In genomic region chr19:57830071-57830602, GRCh38 we compare ENCODE assay signal across 8 cellular contexts. TPM values are rescaled to one million over a fixed set of nuclear protein-coding genes. Genes with fewer than 3 reads are reported as not detected.
DNase-seq lines count a peak whose midpoint lies in the region; ATAC-seq and TF ChIP-seq lines count a peak whose summit lies in the region.

Gene ZNF587B (plus strand): TSS chr19:57830299. CDS start chr19:57830529, 230 bp downstream.

- H3K9ac ChIP-seq in endodermal cell (ENCODE audit: extremely low read depth, low read length, poor library complexity, severe bottlenecking): peak within 1 kb of the TSS; percentile 92

- H3K9me3 ChIP-seq in endodermal cell (ENCODE audit: control insufficient read depth, low read length) (peaks cover 9% of the 10 kb centered on the region), right lobe of liver (no peaks in the 10 kb centered on the region)

- H3K27ac Mint-ChIP-seq in activated CD4-positive, alpha-beta T cell treated with anti-CD3 and anti-CD28 coated beads, Interleukin-2, amount 10 ng/mL, durations not matched to agents 7 days and 5 days: no peak within 1 kb of the TSS
- H3K27ac Mint-ChIP-seq in endodermal cell: peak within 1 kb of the TSS; percentile 99

- intact Hi-C loops in right lobe of liver (cut with DNase I): no loop called here

- peak; percentile 61 for TF ChIP-seq CTCF in endodermal cell (conservative IDR thresholded peaks at IDR 0.05)
- peak; percentile 25 to 61 (median 34) for TF ChIP-seq CTCF in right lobe of liver (IDR thresholded peaks at IDR 0.05)

- peak within 1 kb of the TSS; percentile 93 for H3K27ac ChIP-seq in endodermal cell (ENCODE audit: low read depth, low read length)
- peak within 1 kb of the TSS; percentile 41 to 51 (median 46) for H3K27ac ChIP-seq in right lobe of liver

- peaks cover 32% of the 10 kb centered on the region for H3K36me3 ChIP-seq in endodermal cell (ENCODE audit: control insufficient read depth, insufficient read depth, low read length)
- no peaks in the 10 kb centered on the region for H3K36me3 ChIP-seq in right lobe of liver

- H3K4me3 Mint-ChIP-seq in activated CD4-positive, alpha-beta T cell treated with anti-CD3 and anti-CD28 coated beads, Interleukin-2, amount 10 ng/mL, durations not matched to agents 7 days and 5 days: no peak within 1 kb of the TSS
- H3K4me3 Mint-ChIP-seq in endodermal cell: peak within 1 kb of the TSS; percentile 86

- POLR2A ChIA-PET in activated CD4-positive, alpha-beta T cell treated with anti-CD3 and anti-CD28 coated beads, Interleukin-2, amount 10 ng/mL, durations not matched to agents 7 days and 5 days (lab: Charles Lee): no interaction called here

- no peaks in the 10 kb centered on the region for H3K9me3 Mint-ChIP-seq in activated CD4-positive, alpha-beta T cell treated with anti-CD3 and anti-CD28 coated beads, Interleukin-2, amount 10 ng/mL, durations not matched to agents 7 days and 5 days
- peaks cover 5% of the 10 kb centered on the region for H3K9me3 Mint-ChIP-seq in endodermal cell

- H3K4me3 ChIP-seq in endodermal cell (ENCODE audit: low read length) (peak within 1 kb of the TSS; percentile 81), right lobe of liver (peak within 1 kb of the TSS; percentile 36 to 62 (median 51))

- DNase-seq in activated T-cell treated with anti-CD3 and anti-CD28 coated beads for 1 hour (ENCODE audit: low read depth): peak; percentile 19
- no peak for DNase-seq in activated T-cell treated with anti-CD3 and anti-CD28 coated beads for 4 hours
- peak; percentile 18 for DNase-seq in activated CD4-positive, alpha-beta T cell treated with anti-CD3 and anti-CD28 coated beads, Interleukin-2, amount 10 ng/mL, durations not matched to agents 7 days and 5 days
- DNase-seq in endodermal cell: peak; percentile 97
- peak; percentile 44 to 72 (median 71) for DNase-seq in right lobe of liver
- DNase-seq in stimulated activated CD4-positive, alpha-beta T cell treated with anti-CD3 and anti-CD28 coated beads, Interleukin-2, amount 100 ng/mL, for 48 hours: peak; percentile 20 to 43
- DNase-seq in NCI-H1436 treated with DMSO at 0.1 percent for 48 hours (lab: John Stamatoyannopoulos, UW): no peak

- H3K27me3 ChIP-seq in endodermal cell (ENCODE audit: control insufficient read depth, insufficient read depth, low read length, poor library complexity, severe bottlenecking) (no peaks in the 10 kb centered on the region), right lobe of liver (no peaks in the 10 kb centered on the region)

- TF ChIP-seq POLR2A in right lobe of liver (IDR thresholded peaks at IDR 0.05): no peak

- peaks cover 54% of the 10 kb centered on the region for H3K36me3 Mint-ChIP-seq in activated CD4-positive, alpha-beta T cell treated with anti-CD3 and anti-CD28 coated beads, Interleukin-2, amount 10 ng/mL, durations not matched to agents 7 days and 5 days (ENCODE audit: low read depth)
- peaks cover 44% of the 10 kb centered on the region for H3K36me3 Mint-ChIP-seq in endodermal cell (ENCODE audit: low read depth)

- H3K4me1 Mint-ChIP-seq in activated CD4-positive, alpha-beta T cell treated with anti-CD3 and anti-CD28 coated beads, Interleukin-2, amount 10 ng/mL, durations not matched to agents 7 days and 5 days: peaks cover 10% of the 10 kb centered on the region
- H3K4me1 Mint-ChIP-seq in endodermal cell: peaks cover 35% of the 10 kb centered on the region

- H3K4me1 ChIP-seq in endodermal cell (ENCODE audit: control insufficient read depth, insufficient read depth, low read length): no peaks in the 10 kb centered on the region
- H3K4me1 ChIP-seq in right lobe of liver: peaks cover 0 to 17% (median 0%) of the 10 kb centered on the region in 4 donors

- peak; percentile 87 to 96 (median 90) for ATAC-seq in right lobe of liver
- ATAC-seq in HG03520 (IDR thresholded peaks at IDR 0.05; ENCODE audit: unreplicated experiment): no peak

- whole genome bisulfite sequencing in endodermal cell (ENCODE audit: insufficient coverage in 1 of 2, insufficient read length in 1 of 2), 2 experiments: 1 to 3% methylated on average over 6 to 22 of the region's 22 CpGs
- 50% methylated on average over 4 of the region's 22 CpGs for WGBS in right lobe of liver (ENCODE audit: insufficient coverage, low coverage, low lambda C conversion rate, missing lambda C conversion rate)

- H3K27me3 Mint-ChIP-seq in activated CD4-positive, alpha-beta T cell treated with anti-CD3 and anti-CD28 coated beads, Interleukin-2, amount 10 ng/mL, durations not matched to agents 7 days and 5 days: no peaks in the 10 kb centered on the region
- H3K27me3 Mint-ChIP-seq in endodermal cell (ENCODE audit: insufficient read depth): no peaks in the 10 kb centered on the region

- CTCF ChIA-PET in activated CD4-positive, alpha-beta T cell treated with anti-CD3 and anti-CD28 coated beads, Interleukin-2, amount 10 ng/mL, durations not matched to agents 7 days and 5 days (lab: Charles Lee): no interaction called here

RNA-seq across cellular contexts. Expression of gene ZNF587B, which starts in this region (rescaled TPM):
- total RNA-seq in activated CD4-positive, alpha-beta T cell treated with anti-CD3 and anti-CD28 coated beads, Interleukin-2, amount 10 ng/mL, durations not matched to agents 7 days and 5 days: 10 to 100 TPM; 16.2 to 18.4 TPM
- total RNA-seq in endodermal cell (10 to 100 TPM; 37.0 to 39.9 TPM), right lobe of liver (10 to 100 TPM in 3 of 6 experiments, 1 to 10 TPM in 3; 7.2 to 13.1 (median 10.4) TPM)
- 9.2 TPM for polyA plus RNA-seq in endodermal cell (2013, experiment 1 of 2)
- polyA plus RNA-seq in endodermal cell (2013, experiment 2 of 2): 8.9 TPM

Comparison
In these comparisons a context has a peak if more than half of its experiments do, and no peak if none do; other contexts are left out.
1. DNase-seq: peak in activated T-cell treated with anti-CD3 and anti-CD28 coated beads for 1 hour (single experiment), activated CD4-positive, alpha-beta T cell treated with anti-CD3 and anti-CD28 coated beads, Interleukin-2, amount 10 ng/mL, durations not matched to agents 7 days and 5 days (single experiment), endodermal cell (single experiment), right lobe of liver (3 of 3) and stimulated activated CD4-positive, alpha-beta T cell treated with anti-CD3 and anti-CD28 coated beads, Interleukin-2, amount 100 ng/mL, for 48 hours (2 of 2); none in activated T-cell treated with anti-CD3 and anti-CD28 coated beads for 4 hours (single experiment) and NCI-H1436 treated with DMSO at 0.1 percent for 48 hours (single experiment).